In the genomic region with DNA sequence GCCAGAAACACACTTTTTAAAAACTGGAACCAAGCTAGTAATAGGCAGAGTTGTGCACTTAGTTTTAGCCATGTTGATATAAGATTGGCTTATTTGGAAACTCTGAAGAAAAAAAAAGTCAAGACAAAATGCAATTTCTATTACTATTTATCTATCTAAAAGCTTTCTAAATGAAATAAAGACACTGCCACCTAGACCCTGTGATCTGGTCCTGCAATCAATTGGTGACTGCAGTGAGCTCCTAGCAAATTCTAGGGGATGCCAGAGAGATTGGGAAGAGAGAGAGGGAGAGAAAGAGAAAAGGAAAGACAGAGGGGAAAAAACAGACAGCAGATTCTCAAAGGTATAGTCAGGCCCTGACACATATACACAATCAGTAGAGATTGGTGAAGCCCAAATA, we compare ENCODE assay signal across 3 cellular contexts.
TF ChIP-seq lines count a peak whose summit lies in the region.

No MANE protein-coding gene starts in this region.

TF ChIP-seq in liver, 16 proteins besides CTCF, POLR2A, EP300 and RAD21:
- TF ChIP-seq EGR1 (IDR thresholded peaks at IDR 0.05; ENCODE audit: low read depth in 2 of 2) = no peak
- TF ChIP-seq FOXA2 (IDR thresholded peaks at IDR 0.05) = no peak
- TF ChIP-seq TAF1 (conservative IDR thresholded peaks at IDR 0.05) = no peak
- TF ChIP-seq RXRA (IDR thresholded peaks at IDR 0.05) = no peak
- TF ChIP-seq, protein P1, sequence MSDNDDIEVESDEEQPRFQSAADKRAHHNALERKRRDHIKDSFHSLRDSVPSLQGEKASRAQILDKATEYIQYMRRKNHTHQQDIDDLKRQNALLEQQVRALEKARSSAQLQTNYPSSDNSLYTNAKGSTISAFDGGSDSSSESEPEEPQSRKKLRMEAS (IDR thresholded peaks at IDR 0.05) = no peak
- TF ChIP-seq HNF4A (conservative IDR thresholded peaks at IDR 0.05) = no peak
- no peak for TF ChIP-seq ATF3 (IDR thresholded peaks at IDR 0.05)
- no peak for TF ChIP-seq GABPA (IDR thresholded peaks at IDR 0.05 in 1 of 2, conservative IDR thresholded peaks at IDR 0.05 in 1 of 2)
- TF ChIP-seq, protein P2, sequence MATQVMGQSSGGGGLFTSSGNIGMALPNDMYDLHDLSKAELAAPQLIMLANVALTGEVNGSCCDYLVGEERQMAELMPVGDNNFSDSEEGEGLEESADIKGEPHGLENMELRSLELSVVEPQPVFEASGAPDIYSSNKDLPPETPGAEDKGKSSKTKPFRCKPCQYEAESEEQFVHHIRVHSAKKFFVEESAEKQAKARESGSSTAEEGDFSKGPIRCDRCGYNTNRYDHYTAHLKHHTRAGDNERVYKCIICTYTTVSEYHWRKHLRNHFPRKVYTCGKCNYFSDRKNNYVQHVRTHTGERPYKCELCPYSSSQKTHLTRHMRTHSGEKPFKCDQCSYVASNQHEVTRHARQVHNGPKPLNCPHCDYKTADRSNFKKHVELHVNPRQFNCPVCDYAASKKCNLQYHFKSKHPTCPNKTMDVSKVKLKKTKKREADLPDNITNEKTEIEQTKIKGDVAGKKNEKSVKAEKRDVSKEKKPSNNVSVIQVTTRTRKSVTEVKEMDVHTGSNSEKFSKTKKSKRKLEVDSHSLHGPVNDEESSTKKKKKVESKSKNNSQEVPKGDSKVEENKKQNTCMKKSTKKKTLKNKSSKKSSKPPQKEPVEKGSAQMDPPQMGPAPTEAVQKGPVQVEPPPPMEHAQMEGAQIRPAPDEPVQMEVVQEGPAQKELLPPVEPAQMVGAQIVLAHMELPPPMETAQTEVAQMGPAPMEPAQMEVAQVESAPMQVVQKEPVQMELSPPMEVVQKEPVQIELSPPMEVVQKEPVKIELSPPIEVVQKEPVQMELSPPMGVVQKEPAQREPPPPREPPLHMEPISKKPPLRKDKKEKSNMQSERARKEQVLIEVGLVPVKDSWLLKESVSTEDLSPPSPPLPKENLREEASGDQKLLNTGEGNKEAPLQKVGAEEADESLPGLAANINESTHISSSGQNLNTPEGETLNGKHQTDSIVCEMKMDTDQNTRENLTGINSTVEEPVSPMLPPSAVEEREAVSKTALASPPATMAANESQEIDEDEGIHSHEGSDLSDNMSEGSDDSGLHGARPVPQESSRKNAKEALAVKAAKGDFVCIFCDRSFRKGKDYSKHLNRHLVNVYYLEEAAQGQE (IDR thresholded peaks at IDR 0.05) = no peak
- TF ChIP-seq, protein P3, sequence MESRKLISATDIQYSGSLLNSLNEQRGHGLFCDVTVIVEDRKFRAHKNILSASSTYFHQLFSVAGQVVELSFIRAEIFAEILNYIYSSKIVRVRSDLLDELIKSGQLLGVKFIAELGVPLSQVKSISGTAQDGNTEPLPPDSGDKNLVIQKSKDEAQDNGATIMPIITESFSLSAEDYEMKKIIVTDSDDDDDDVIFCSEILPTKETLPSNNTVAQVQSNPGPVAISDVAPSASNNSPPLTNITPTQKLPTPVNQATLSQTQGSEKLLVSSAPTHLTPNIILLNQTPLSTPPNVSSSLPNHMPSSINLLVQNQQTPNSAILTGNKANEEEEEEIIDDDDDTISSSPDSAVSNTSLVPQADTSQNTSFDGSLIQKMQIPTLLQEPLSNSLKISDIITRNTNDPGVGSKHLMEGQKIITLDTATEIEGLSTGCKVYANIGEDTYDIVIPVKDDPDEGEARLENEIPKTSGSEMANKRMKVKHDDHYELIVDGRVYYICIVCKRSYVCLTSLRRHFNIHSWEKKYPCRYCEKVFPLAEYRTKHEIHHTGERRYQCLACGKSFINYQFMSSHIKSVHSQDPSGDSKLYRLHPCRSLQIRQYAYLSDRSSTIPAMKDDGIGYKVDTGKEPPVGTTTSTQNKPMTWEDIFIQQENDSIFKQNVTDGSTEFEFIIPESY (IDR thresholded peaks at IDR 0.05) = no peak
- no peak for TF ChIP-seq SP1 (IDR thresholded peaks at IDR 0.05)
- TF ChIP-seq NR2F2 (IDR thresholded peaks at IDR 0.05) = no peak
- no peak for TF ChIP-seq JUND (IDR thresholded peaks at IDR 0.05)
- TF ChIP-seq HNF4G (IDR thresholded peaks at IDR 0.05) = no peak

TF ChIP-seq in HepG2, 621 proteins besides CTCF, POLR2A, EP300 and RAD21:
- TF ChIP-seq JUND (CRISPR knock-in tag; IDR thresholded peaks at IDR 0.05) (no peak), ZNF335 (CRISPR knock-in tag; IDR thresholded peaks at IDR 0.05) (no peak), BHLHE40 (IDR thresholded peaks at IDR 0.05; ENCODE audit: low read length) (no peak), ZNF775 (CRISPR knock-in tag; IDR thresholded peaks at IDR 0.05; ENCODE audit: borderline replicate concordance) (no peak), SCMH1 (CRISPR knock-in tag; IDR thresholded peaks at IDR 0.05; ENCODE audit: borderline replicate concordance) (no peak)
- TF ChIP-seq, protein P4, sequence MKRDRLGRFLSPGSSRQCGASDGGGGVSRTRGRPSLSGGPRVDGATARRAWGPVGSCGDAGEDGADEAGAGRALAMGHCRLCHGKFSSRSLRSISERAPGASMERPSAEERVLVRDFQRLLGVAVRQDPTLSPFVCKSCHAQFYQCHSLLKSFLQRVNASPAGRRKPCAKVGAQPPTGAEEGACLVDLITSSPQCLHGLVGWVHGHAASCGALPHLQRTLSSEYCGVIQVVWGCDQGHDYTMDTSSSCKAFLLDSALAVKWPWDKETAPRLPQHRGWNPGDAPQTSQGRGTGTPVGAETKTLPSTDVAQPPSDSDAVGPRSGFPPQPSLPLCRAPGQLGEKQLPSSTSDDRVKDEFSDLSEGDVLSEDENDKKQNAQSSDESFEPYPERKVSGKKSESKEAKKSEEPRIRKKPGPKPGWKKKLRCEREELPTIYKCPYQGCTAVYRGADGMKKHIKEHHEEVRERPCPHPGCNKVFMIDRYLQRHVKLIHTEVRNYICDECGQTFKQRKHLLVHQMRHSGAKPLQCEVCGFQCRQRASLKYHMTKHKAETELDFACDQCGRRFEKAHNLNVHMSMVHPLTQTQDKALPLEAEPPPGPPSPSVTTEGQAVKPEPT (CRISPR knock-in tag; IDR thresholded peaks at IDR 0.05; ENCODE audit: low read depth) = no peak
- TF ChIP-seq, protein P5, sequence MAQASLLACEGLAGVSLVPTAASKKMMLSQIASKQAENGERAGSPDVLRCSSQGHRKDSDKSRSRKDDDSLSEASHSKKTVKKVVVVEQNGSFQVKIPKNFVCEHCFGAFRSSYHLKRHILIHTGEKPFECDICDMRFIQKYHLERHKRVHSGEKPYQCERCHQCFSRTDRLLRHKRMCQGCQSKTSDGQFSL (CRISPR knock-in tag; IDR thresholded peaks at IDR 0.05) = no peak

TF ChIP-seq in GM12891, 5 proteins besides CTCF, POLR2A, EP300 and RAD21:
- TF ChIP-seq PAX5 (IDR thresholded peaks at IDR 0.05; ENCODE audit: insufficient read depth, low read length, severe bottlenecking) (no peak), SPI1 (IDR thresholded peaks at IDR 0.05; ENCODE audit: low read depth, low read length) (no peak), POU2F2 (IDR thresholded peaks at IDR 0.05; ENCODE audit: low read depth, low read length) (no peak), TAF1 (IDR thresholded peaks at IDR 0.05; ENCODE audit: low read depth, low read length) (no peak), POLR2AphosphoS5 (IDR thresholded peaks at IDR 0.05; ENCODE audit: low read depth, low read length) (no peak)
